16 cellular contexts compared by ENCODE assay signal in genomic region chr17:17419621-17420020, GRCh38. TPM values are rescaled to one million over a fixed set of nuclear protein-coding genes. Genes with fewer than 3 reads are reported as not detected.
A peak's percentile ranks its signal among the peaks of the same experiment; 100 is the strongest.
DNase-seq lines count a peak whose midpoint lies in the region; ATAC-seq and TF ChIP-seq lines count a peak whose summit lies in the region.
"Had no signal": no experiment of that assay in that cellular context is flagged by ENCODE, and none has a peak within 500 bp of the region (broad histone marks: within the 10 kb centered on the region; RNA-seq: fewer than 3 reads in every experiment).

No MANE protein-coding gene starts in this region.

- no peak overlapping the region for H3K4me3 Mint-ChIP-seq in CD8-positive, alpha-beta T cell
- H3K4me3 Mint-ChIP-seq: activated naive CD8-positive, alpha-beta T cell; central memory CD8-positive, alpha-beta T cell; neural crest cell had no signal

- H3K4me3 ChIP-seq in CD8-positive, alpha-beta T cell (ENCODE audit: low read depth, low read length): no peak overlapping the region
- H3K4me3 ChIP-seq in skeletal muscle tissue (ENCODE audit: low read length in 3 of 3): no peak overlapping the region
- H3K4me3 ChIP-seq: SK-N-MC had no signal

- no peaks in the 10 kb centered on the region for H3K9me3 Mint-ChIP-seq in CD8-positive, alpha-beta T cell
- H3K9me3 Mint-ChIP-seq: central memory CD8-positive, alpha-beta T cell had no signal

- intact Hi-C loops in CD8-positive, alpha-beta T cell (cut with DNase I, micrococcal nuclease): no loop called here

- H3K27me3 Mint-ChIP-seq in CD8-positive, alpha-beta T cell (ENCODE audit: low read depth): no peaks in the 10 kb centered on the region
- H3K27me3 Mint-ChIP-seq: activated naive CD8-positive, alpha-beta T cell; central memory CD8-positive, alpha-beta T cell had no signal

- H3K9ac ChIP-seq in skeletal muscle tissue (ENCODE audit: low read depth in 1 of 3, low read length in 3 of 3): peak overlapping the region in 1 of 3 donors; percentile 33

- POLR2A ChIA-PET in CD8-positive, alpha-beta T cell (lab: Charles Lee): no interaction called here

- H3K27ac Mint-ChIP-seq in CD8-positive, alpha-beta T cell: peak overlapping the region; percentile 37
- H3K27ac Mint-ChIP-seq: activated naive CD8-positive, alpha-beta T cell had no signal

- H3K36me3 ChIP-seq in CD8-positive, alpha-beta T cell (ENCODE audit: insufficient read depth, low read length): no peaks in the 10 kb centered on the region
- peaks cover 0 to 2% (median 0%) of the 10 kb centered on the region in 3 donors for H3K36me3 ChIP-seq in skeletal muscle tissue (ENCODE audit: control insufficient read depth in 3 of 3, insufficient read depth in 3 of 3, low read length in 3 of 3)
- H3K36me3 ChIP-seq: BE2C had no signal

- no peak overlapping the region for H3K27ac ChIP-seq in CD8-positive, alpha-beta T cell (ENCODE audit: low read depth, low read length)
- H3K27ac ChIP-seq in layer of hippocampus (ENCODE audit: low read depth, low read length) (peak overlapping the region; percentile 8), skeletal muscle tissue (ENCODE audit: low read depth, low read length) (peak overlapping the region; percentile 75)
- H3K27ac ChIP-seq: SK-N-MC had no signal

- no peaks in the 10 kb centered on the region for H3K27me3 ChIP-seq in CD8-positive, alpha-beta T cell (ENCODE audit: insufficient read depth, low read length)
- H3K27me3 ChIP-seq in layer of hippocampus (ENCODE audit: control insufficient read depth, insufficient read depth, low read length) (no peaks in the 10 kb centered on the region), skeletal muscle tissue (ENCODE audit: control insufficient read depth in 3 of 3, insufficient read depth in 3 of 3, low read length in 3 of 3) (no peaks in the 10 kb centered on the region)
- H3K27me3 ChIP-seq: BE2C had no signal

- no peak for TF ChIP-seq CTCF in CD8-positive, alpha-beta T cell (IDR thresholded peaks at IDR 0.05)

- peaks cover 4% of the 10 kb centered on the region for H3K9me3 ChIP-seq in CD8-positive, alpha-beta T cell (ENCODE audit: low read length)
- no peaks in the 10 kb centered on the region for H3K9me3 ChIP-seq in skeletal muscle tissue (ENCODE audit: control insufficient read depth in 3 of 3, low read length in 3 of 3)
- H3K9me3 ChIP-seq: BE2C had no signal

- CTCF ChIA-PET in CD8-positive, alpha-beta T cell (lab: Charles Lee): interaction anchor here (0.7 to 3.2 kb wide), 3 partner anchors 60 to 134 kb away, joined by 4 to 12 read pairs (median 4); no protein-coding TSS in a partner anchor

- ATAC-seq in CD8-positive, alpha-beta T cell: no peak
- no peak for ATAC-seq in GM21381 (IDR thresholded peaks at IDR 0.05; ENCODE audit: unreplicated experiment)

- peaks cover 14% of the 10 kb centered on the region for H3K4me1 Mint-ChIP-seq in CD8-positive, alpha-beta T cell (ENCODE audit: low read depth)

- DNase-seq in CD8-positive, alpha-beta T cell: no peak
- DNase-seq in cerebellar cortex (ENCODE audit: low spot score): peak; percentile 34
- no peak for DNase-seq in COLO829 (ENCODE audit: low spot score)
- no peak for DNase-seq in activated naive CD4-positive, alpha-beta T cell treated with anti-CD3 and anti-CD28 coated beads, Interleukin-2, amount 50 U/mL, for 16 hours
- DNase-seq in NCI-H2171 treated with DMSO at 0.1 percent for 48 hours (lab: John Stamatoyannopoulos, UW): no peak
- DNase-seq: activated CD4-positive, alpha-beta T cell treated with anti-CD3 and anti-CD28 coated beads, Interleukin-2, amount 50 U/mL, for 1 hour; BE2C; NCI-H146; stimulated activated CD4-positive, alpha-beta T cell treated with anti-CD3 and anti-CD28 coated beads, Interleukin-12 subunit alpha, Interleukin-12 subunit beta, amount 100 ng/mL, for 4 hours had no signal

- H3K36me3 Mint-ChIP-seq in CD8-positive, alpha-beta T cell: no peaks in the 10 kb centered on the region
- H3K36me3 Mint-ChIP-seq: activated naive CD8-positive, alpha-beta T cell had no signal

- H3K4me1 ChIP-seq in CD8-positive, alpha-beta T cell (ENCODE audit: insufficient read depth, low read length): peaks cover 19% of the 10 kb centered on the region
- H3K4me1 ChIP-seq in skeletal muscle tissue (ENCODE audit: control insufficient read depth in 3 of 3, insufficient read depth in 3 of 3, low read length in 3 of 3): peaks cover 18 to 26% (median 19%) of the 10 kb centered on the region in 3 donors
- H3K4me1 ChIP-seq: BE2C had no signal

RNA-seq across cellular contexts. Expression of gene MED9, which starts 57.2 kb away (rescaled TPM):
- 10 to 100 TPM; 35.4 to 35.9 TPM for total RNA-seq in CD8-positive, alpha-beta T cell
- total RNA-seq in skeletal muscle tissue: 12.5 TPM
